ENCODE assay signal across 20 cellular contexts in genomic region chr3:117756580-117756979, GRCh38.
DNase-seq lines count a peak whose midpoint lies in the region; ATAC-seq and TF ChIP-seq lines count a peak whose summit lies in the region.
"Had no signal": no experiment of that assay in that cellular context is flagged by ENCODE, and none has a peak within 500 bp of the region (broad histone marks: within the 10 kb centered on the region; RNA-seq: fewer than 3 reads in every experiment).

No MANE protein-coding gene starts in this region.

- H3K27me3 ChIP-seq in neural progenitor cell, result no peaks in the 10 kb centered on the region
- no peaks in the 10 kb centered on the region for H3K27me3 ChIP-seq in effector memory CD4-positive, alpha-beta T cell (replicated peaks; ENCODE audit: control insufficient read depth, insufficient read depth, low read length, poor library complexity, severe bottlenecking)
- H3K27me3 ChIP-seq: adrenal gland; BLaER1 treated with 17β-estradiol and CSF1 and Interleukin-3, amounts not matched to agents 10 nM and 100 nM; upper lobe of left lung had no signal

- H3F3A ChIP-seq in neural progenitor cell (ENCODE audit: low read depth), result no peaks in the 10 kb centered on the region

- DNase-seq in NCI-H1417 (lab: John Stamatoyannopoulos, UW) (peak; percentile 14 to 70 (median 59)), NCI-H1417 treated with DMSO at 0.1 percent for 48 hours (lab: John Stamatoyannopoulos, UW) (no peak), NCI-H524 (lab: John Stamatoyannopoulos, UW) (peak; percentile 81 to 93), astrocyte of the hippocampus (ENCODE audit: low read depth, low spot score) (peak; percentile 20), neural progenitor cell (ENCODE audit: low spot score) (peak; percentile 29)
- DNase-seq in effector memory CD4-positive, alpha-beta T cell, result no peak
- no peak for DNase-seq in activated CD8-positive, alpha-beta memory T cell treated with anti-CD3 and anti-CD28 coated beads for 24 hours
- DNase-seq: 8988T; activated CD8-positive, alpha-beta memory T cell treated with anti-CD3 and anti-CD28 coated beads, Interleukin-2, amount 10 ng/mL, durations not matched to agents 7 days and 5 days; activated effector memory CD4-positive, alpha-beta T cell treated with Interleukin-2 at 50 U/mL for 16 hours; DND-41; left cardiac atrium; midbrain; retina; SIG-M5; stimulated activated naive CD8-positive, alpha-beta T cell treated with anti-CD3 and anti-CD28 coated beads, Interleukin-15, amount 100 ng/mL, for 72 hours; upper lobe of left lung had no signal

- peaks cover under 1% of the 10 kb centered on the region for H3K4me1 Mint-ChIP-seq in neural progenitor cell
- H3K4me1 Mint-ChIP-seq: activated CD8-positive, alpha-beta memory T cell treated with anti-CD3 and anti-CD28 coated beads, Interleukin-2, amount 10 ng/mL, durations not matched to agents 7 days and 5 days; stimulated activated naive CD8-positive, alpha-beta T cell treated with anti-CD3 and anti-CD28 coated beads, Interleukin-15, amount 100 ng/mL, for 72 hours had no signal

- H3K9ac ChIP-seq in neural progenitor cell, result no peak overlapping the region
- H3K9ac ChIP-seq: BLaER1 treated with 17β-estradiol and CSF1 and Interleukin-3, amounts not matched to agents 10 nM and 100 nM had no signal

- TF ChIP-seq CTCF in neural progenitor cell (IDR thresholded peaks at IDR 0.05), result no peak

- H3K4me2 ChIP-seq in neural progenitor cell, result no peak overlapping the region
- H3K4me2 ChIP-seq: BLaER1 treated with 17β-estradiol and CSF1 and Interleukin-3, amounts not matched to agents 10 nM and 100 nM had no signal

- H2AFZ ChIP-seq in neural progenitor cell (replicated peaks), result no peak overlapping the region

- no peaks in the 10 kb centered on the region for H3K36me3 Mint-ChIP-seq in neural progenitor cell
- H3K36me3 Mint-ChIP-seq: activated CD8-positive, alpha-beta memory T cell treated with anti-CD3 and anti-CD28 coated beads, Interleukin-2, amount 10 ng/mL, durations not matched to agents 7 days and 5 days had no signal

- no peaks in the 10 kb centered on the region for H3K79me2 ChIP-seq in neural progenitor cell (ENCODE audit: low read depth)

- no peaks in the 10 kb centered on the region for H3K27me3 Mint-ChIP-seq in neural progenitor cell (ENCODE audit: insufficient read depth, low read depth)
- H3K27me3 Mint-ChIP-seq: activated CD8-positive, alpha-beta memory T cell treated with anti-CD3 and anti-CD28 coated beads, Interleukin-2, amount 10 ng/mL, durations not matched to agents 7 days and 5 days; stimulated activated naive CD8-positive, alpha-beta T cell treated with anti-CD3 and anti-CD28 coated beads, Interleukin-15, amount 100 ng/mL, for 72 hours had no signal

- no peak overlapping the region for H3K27ac ChIP-seq in neural progenitor cell
- no peak overlapping the region for H3K27ac ChIP-seq in effector memory CD4-positive, alpha-beta T cell (ENCODE audit: insufficient read depth, low read length, poor library complexity, severe bottlenecking)
- H3K27ac ChIP-seq: adrenal gland; BLaER1 treated with 17β-estradiol and CSF1 and Interleukin-3, amounts not matched to agents 10 nM and 100 nM; upper lobe of left lung had no signal

- no peak overlapping the region for H3K4me3 Mint-ChIP-seq in neural progenitor cell
- H3K4me3 Mint-ChIP-seq: activated CD8-positive, alpha-beta memory T cell treated with anti-CD3 and anti-CD28 coated beads, Interleukin-2, amount 10 ng/mL, durations not matched to agents 7 days and 5 days; stimulated activated naive CD8-positive, alpha-beta T cell treated with anti-CD3 and anti-CD28 coated beads, Interleukin-15, amount 100 ng/mL, for 72 hours had no signal

- H3K4me3 ChIP-seq in neural progenitor cell, result no peak overlapping the region
- H3K4me3 ChIP-seq in effector memory CD4-positive, alpha-beta T cell (ENCODE audit: insufficient read depth, low read depth, low read length, poor library complexity, severe bottlenecking), result no peak overlapping the region
- H3K4me3 ChIP-seq: adrenal gland; BLaER1 treated with 17β-estradiol and CSF1 and Interleukin-3, amounts not matched to agents 10 nM and 100 nM; upper lobe of left lung had no signal

- no peak for ATAC-seq in GM18907 (IDR thresholded peaks at IDR 0.05; ENCODE audit: unreplicated experiment)
- ATAC-seq: activated CD8-positive, alpha-beta memory T cell treated with anti-CD3 and anti-CD28 coated beads, Interleukin-2, amount 10 ng/mL, durations not matched to agents 7 days and 5 days; left cardiac atrium; stimulated activated naive CD8-positive, alpha-beta T cell treated with anti-CD3 and anti-CD28 coated beads, Interleukin-15, amount 100 ng/mL, for 72 hours had no signal

- no peak overlapping the region for H3K27ac Mint-ChIP-seq in neural progenitor cell
- H3K27ac Mint-ChIP-seq: activated CD8-positive, alpha-beta memory T cell treated with anti-CD3 and anti-CD28 coated beads, Interleukin-2, amount 10 ng/mL, durations not matched to agents 7 days and 5 days; stimulated activated naive CD8-positive, alpha-beta T cell treated with anti-CD3 and anti-CD28 coated beads, Interleukin-15, amount 100 ng/mL, for 72 hours had no signal

- no peaks in the 10 kb centered on the region for H3K9me3 Mint-ChIP-seq in neural progenitor cell

- H3K4me1 ChIP-seq in neural progenitor cell, result peaks cover 20% of the 10 kb centered on the region
- H3K4me1 ChIP-seq in effector memory CD4-positive, alpha-beta T cell (ENCODE audit: control insufficient read depth, insufficient read depth, low read length, poor library complexity, severe bottlenecking), result no peaks in the 10 kb centered on the region
- H3K4me1 ChIP-seq: BLaER1 treated with 17β-estradiol and CSF1 and Interleukin-3, amounts not matched to agents 10 nM and 100 nM; upper lobe of left lung had no signal

- no peaks in the 10 kb centered on the region for H3K9me3 ChIP-seq in neural progenitor cell (ENCODE audit: low read depth)
- no peaks in the 10 kb centered on the region for H3K9me3 ChIP-seq in effector memory CD4-positive, alpha-beta T cell (ENCODE audit: control insufficient read depth, low read length)
- H3K9me3 ChIP-seq: adrenal gland, upper lobe of left lung had no signal

- no peaks in the 10 kb centered on the region for H4K20me1 ChIP-seq in neural progenitor cell (ENCODE audit: low read depth)
- H4K20me1 ChIP-seq: BLaER1 treated with 17β-estradiol and CSF1 and Interleukin-3, amounts not matched to agents 10 nM and 100 nM had no signal

- no peaks in the 10 kb centered on the region for H3K36me3 ChIP-seq in neural progenitor cell
- no peaks in the 10 kb centered on the region for H3K36me3 ChIP-seq in effector memory CD4-positive, alpha-beta T cell (ENCODE audit: control insufficient read depth, insufficient read depth, low read length)
- H3K36me3 ChIP-seq: adrenal gland; BLaER1 treated with 17β-estradiol and CSF1 and Interleukin-3, amounts not matched to agents 10 nM and 100 nM; upper lobe of left lung had no signal

Comparison
In these comparisons a context has a peak if more than half of its experiments do, and no peak if none do; other contexts are left out.
1. DNase-seq: peak in NCI-H1417 (3 of 3), NCI-H524 (2 of 2), astrocyte of the hippocampus (single experiment) and neural progenitor cell (single experiment); none in NCI-H1417 treated with DMSO at 0.1 percent for 48 hours (single experiment), effector memory CD4-positive, alpha-beta T cell (0 of 3) and activated CD8-positive, alpha-beta memory T cell treated with anti-CD3 and anti-CD28 coated beads for 24 hours (single experiment).